ENCODE assay signal across 8 cellular contexts in the genomic region with DNA sequence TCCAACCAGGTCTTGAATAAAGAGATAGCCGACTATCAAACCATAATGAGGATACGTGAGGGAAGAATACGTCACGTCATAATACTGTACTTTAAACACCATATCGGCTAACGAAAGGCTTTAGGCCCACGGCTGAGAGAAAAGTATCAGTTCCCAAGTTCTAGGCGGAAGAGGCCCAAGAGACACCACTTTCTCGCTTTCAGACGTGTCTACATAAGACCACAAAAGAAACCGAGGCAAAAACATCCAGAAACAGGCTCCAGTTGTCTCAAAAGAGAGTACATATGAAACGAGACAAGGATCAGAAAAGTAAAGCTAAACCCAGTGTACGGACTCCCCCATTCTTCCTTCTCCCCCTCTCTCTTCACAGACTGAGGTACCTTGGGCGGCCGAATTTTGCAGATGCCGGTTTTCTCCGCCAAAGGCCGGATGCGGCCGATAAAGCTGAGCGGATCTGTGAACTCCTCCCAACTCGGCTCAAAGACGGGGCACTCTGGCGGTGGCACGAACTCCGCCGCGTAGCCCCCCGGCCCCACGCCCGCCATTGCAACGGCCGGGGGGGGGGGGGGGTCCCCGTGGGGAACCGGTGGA. TPM values are rescaled to one million over a fixed set of nuclear protein-coding genes. Genes with fewer than 3 reads are reported as not detected.
A peak's percentile ranks its signal among the peaks of the same experiment; 100 is the strongest.
DNase-seq lines count a peak whose midpoint lies in the region; ATAC-seq and TF ChIP-seq lines count a peak whose summit lies in the region.

No MANE protein-coding gene starts in this region.

- H3K27ac Mint-ChIP-seq in mesothelial cell of epicardium: peak overlapping the region; percentile 100

- H3K4me3 Mint-ChIP-seq in mesothelial cell of epicardium: peak overlapping the region; percentile 95

- peak; percentile 31 for DNase-seq in T follicular helper cell (ENCODE audit: low read depth)
- peak; percentile 48 for DNase-seq in dermis blood vessel endothelial cell
- DNase-seq in mesothelial cell of epicardium (ENCODE audit: low spot score in 2 of 2, unreplicated experiment in 2 of 2): peak in 1 of 2 experiments; percentile 50
- DNase-seq in stimulated activated naive CD8-positive, alpha-beta T cell treated with anti-CD3 and anti-CD28 coated beads, Interleukin-15, Interleukin-2, amounts not matched to agents 100 U/mL and 50 U/mL, for 24 hours: peak; percentile 55
- DNase-seq in NCI-H524 (lab: John Stamatoyannopoulos, UW): no peak
- DNase-seq in SIG-M5 treated with dmso at 0.1 percent for 504 hours (lab: John Stamatoyannopoulos, UW; ENCODE audit: unreplicated experiment): no peak

- H3K27me3 Mint-ChIP-seq in mesothelial cell of epicardium (ENCODE audit: low read depth): no peaks in the 10 kb centered on the region

- no peaks in the 10 kb centered on the region for H3K9me3 Mint-ChIP-seq in mesothelial cell of epicardium

- H3K36me3 Mint-ChIP-seq in mesothelial cell of epicardium: peaks cover 9% of the 10 kb centered on the region

- H3K4me1 Mint-ChIP-seq in mesothelial cell of epicardium: peaks cover 31% of the 10 kb centered on the region

- peak; percentile 42 for ATAC-seq in GM18511 (IDR thresholded peaks at IDR 0.05; ENCODE audit: unreplicated experiment)
- ATAC-seq in HG02938 (IDR thresholded peaks at IDR 0.05; ENCODE audit: unreplicated experiment): peak; percentile 33
- ATAC-seq in stimulated activated naive CD8-positive, alpha-beta T cell treated with anti-CD3 and anti-CD28 coated beads, Interleukin-15, Interleukin-2, amounts not matched to agents 100 U/mL and 50 U/mL, for 24 hours: peak; percentile 7

- no peak for TF ChIP-seq CTCF in mesothelial cell of epicardium (IDR thresholded peaks at IDR 0.05; ENCODE audit: unreplicated experiment)

RNA-seq across cellular contexts. Expression of a gene that starts 0.5 kb away (rescaled TPM):
- 68.1 and 73.5 TPM in 2 replicates for total RNA-seq in dermis blood vessel endothelial cell
- total RNA-seq in mesothelial cell of epicardium: 87.7 to 96.2 TPM (median 93.9 TPM) in 3 replicates

RNA-seq across cellular contexts. Expression of a gene that starts 12.8 kb away (rescaled TPM):
- 6.6 and 14.8 TPM in 2 replicates for total RNA-seq in dermis blood vessel endothelial cell
- 13.8 to 16.8 TPM (median 15.5 TPM) in 3 replicates for total RNA-seq in mesothelial cell of epicardium

Comparison
In these comparisons a context has a peak if more than half of its experiments do, and no peak if none do; other contexts are left out.
1. DNase-seq: peak in T follicular helper cell (single experiment), dermis blood vessel endothelial cell (single experiment) and stimulated activated naive CD8-positive, alpha-beta T cell treated with anti-CD3 and anti-CD28 coated beads, Interleukin-15, Interleukin-2, amounts not matched to agents 100 U/mL and 50 U/mL, for 24 hours (single experiment); none in NCI-H524 (0 of 2) and SIG-M5 treated with dmso at 0.1 percent for 504 hours (single experiment).
2. Peak in every context shown above with its lines, with median percentiles within 50 percentile points of each other: ATAC-seq.